ENCODE assay signal across 8 cellular contexts in the genomic region with DNA sequence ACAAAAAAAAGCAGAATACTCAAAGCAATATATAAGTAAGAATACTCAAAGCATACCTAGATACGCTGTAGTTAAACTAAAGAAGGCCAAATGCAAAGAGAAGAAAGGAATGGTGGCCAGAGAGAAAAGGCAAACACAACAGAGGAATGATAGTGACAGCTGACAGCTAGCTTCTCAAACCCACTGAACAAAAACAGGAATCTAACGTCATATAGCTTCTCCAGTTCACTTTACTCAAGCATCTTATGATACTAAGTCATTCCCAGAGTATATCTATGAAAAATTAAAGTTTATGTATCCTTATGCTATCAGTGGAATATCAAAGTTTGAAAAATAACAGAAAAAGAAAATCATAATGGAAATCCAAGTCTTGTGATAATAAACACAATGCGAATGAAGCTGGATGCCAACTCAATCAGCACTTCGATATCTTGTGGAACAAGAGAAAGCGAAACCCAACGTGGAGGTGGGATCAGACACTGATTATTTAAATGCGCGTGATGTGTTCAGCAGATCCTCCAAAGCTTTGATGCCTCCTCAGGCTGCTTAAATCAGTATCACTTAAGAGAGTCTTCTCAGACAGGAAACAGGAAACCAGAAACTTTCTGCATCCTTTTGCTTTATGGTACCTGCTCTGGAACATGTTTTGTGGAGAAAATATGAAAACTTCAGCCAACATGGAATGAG.
A peak's percentile ranks its signal among the peaks of the same experiment; 100 is the strongest.
DNase-seq lines count a peak whose midpoint lies in the region; ATAC-seq and FAIRE-seq lines count a peak whose summit lies in the region.

No MANE protein-coding gene starts in this region.

- H3K9me3 ChIP-seq in aorta (ENCODE audit: control insufficient read depth, low read length) = no peaks in the 10 kb centered on the region

- intact Hi-C loops in aorta (cut with DNase I) = loop anchor here in 1 of 2 donors (10.0 kb wide), 1 partner anchor 163 kb away; no protein-coding TSS in a partner anchor

- H3K27ac ChIP-seq in aorta (ENCODE audit: low read depth in 1 of 2, low read length in 2 of 2) = no peak overlapping the region

- H3K27ac Mint-ChIP-seq in natural killer cell treated with Interleukin-12 subunit alpha and Interleukin-12 subunit beta and Interleukin-15 and Interleukin-18, amount 100 ng/mL, for 72 hours = peak overlapping the region; percentile 87 to 96

- DNase-seq in activated CD8-positive, alpha-beta memory T cell treated with anti-CD3 and anti-CD28 coated beads for 4 hours (ENCODE audit: low read depth in 2 of 2) = peak; percentile 36 to 65
- DNase-seq in natural killer cell treated with Interleukin-12 subunit alpha and Interleukin-12 subunit beta and Interleukin-15 and Interleukin-18, amount 100 ng/mL, for 72 hours (ENCODE audit: low spot score) = peak; percentile 70
- no peak for DNase-seq in HTR-8/SVneo (ENCODE audit: insufficient read length, low spot score)
- no peak for DNase-seq in aorta
- DNase-seq in NCI-H1048 (lab: John Stamatoyannopoulos, UW) = no peak
- DNase-seq in NOMO-1 treated with DMSO at 0.1 percent for 48 hours (lab: John Stamatoyannopoulos, UW; ENCODE audit: unreplicated experiment) = no peak

- H3K4me3 Mint-ChIP-seq in natural killer cell treated with Interleukin-12 subunit alpha and Interleukin-12 subunit beta and Interleukin-15 and Interleukin-18, amount 100 ng/mL, for 72 hours = peak overlapping the region; percentile 83

- 89 to 90% methylated on average over 8 of the region's 8 CpGs for WGBS in aorta, 2 donors

- peaks cover 80 to 85% of the 10 kb centered on the region in 2 donors for H3K4me1 Mint-ChIP-seq in natural killer cell treated with Interleukin-12 subunit alpha and Interleukin-12 subunit beta and Interleukin-15 and Interleukin-18, amount 100 ng/mL, for 72 hours (ENCODE audit: low read depth in 2 of 2)

- no peaks in the 10 kb centered on the region for H3K27me3 ChIP-seq in aorta (ENCODE audit: control insufficient read depth in 1 of 2, insufficient read depth in 2 of 2, low read length in 1 of 2)

- H3K27me3 Mint-ChIP-seq in natural killer cell treated with Interleukin-12 subunit alpha and Interleukin-12 subunit beta and Interleukin-15 and Interleukin-18, amount 100 ng/mL, for 72 hours = no peaks in the 10 kb centered on the region

- FAIRE-seq in HTR-8/SVneo (lab: Jason Lieb, UNC) = no peak

- H3K9me3 Mint-ChIP-seq in natural killer cell treated with Interleukin-12 subunit alpha and Interleukin-12 subunit beta and Interleukin-15 and Interleukin-18, amount 100 ng/mL, for 72 hours = no peaks in the 10 kb centered on the region

- H3K36me3 ChIP-seq in aorta (ENCODE audit: control insufficient read depth in 1 of 2, insufficient read depth in 2 of 2, low read length in 1 of 2) = peaks cover 3 to 4% of the 10 kb centered on the region in 2 donors

- H3K4me3 ChIP-seq in aorta (ENCODE audit: low read length in 2 of 2) = no peak overlapping the region

- H3K36me3 Mint-ChIP-seq in natural killer cell treated with Interleukin-12 subunit alpha and Interleukin-12 subunit beta and Interleukin-15 and Interleukin-18, amount 100 ng/mL, for 72 hours = peaks cover 14% of the 10 kb centered on the region

- H3K4me1 ChIP-seq in aorta (ENCODE audit: control insufficient read depth in 1 of 2, insufficient read depth in 2 of 2, low read length in 2 of 2) = no peaks in the 10 kb centered on the region

- ATAC-seq in GM18511 (IDR thresholded peaks at IDR 0.05; ENCODE audit: unreplicated experiment) = peak; percentile 44
- ATAC-seq in HG02938 (IDR thresholded peaks at IDR 0.05; ENCODE audit: unreplicated experiment) = peak; percentile 51
- ATAC-seq in natural killer cell treated with Interleukin-12 subunit alpha and Interleukin-12 subunit beta and Interleukin-15 and Interleukin-18, amount 100 ng/mL, for 72 hours = peak; percentile 82 to 86
- ATAC-seq in aorta (ENCODE audit: low FRiP score) = no peak

Comparison
In these comparisons a context has a peak if more than half of its experiments do, and no peak if none do; other contexts are left out.
1. DNase-seq: peak in activated CD8-positive, alpha-beta memory T cell treated with anti-CD3 and anti-CD28 coated beads for 4 hours (2 of 2) and natural killer cell treated with Interleukin-12 subunit alpha and Interleukin-12 subunit beta and Interleukin-15 and Interleukin-18, amount 100 ng/mL, for 72 hours (single experiment); none in HTR-8/SVneo (single experiment), aorta (0 of 2), NCI-H1048 (single experiment) and NOMO-1 treated with DMSO at 0.1 percent for 48 hours (single experiment).